ENCODE assay signal across 1 cellular context in the genomic region with DNA sequence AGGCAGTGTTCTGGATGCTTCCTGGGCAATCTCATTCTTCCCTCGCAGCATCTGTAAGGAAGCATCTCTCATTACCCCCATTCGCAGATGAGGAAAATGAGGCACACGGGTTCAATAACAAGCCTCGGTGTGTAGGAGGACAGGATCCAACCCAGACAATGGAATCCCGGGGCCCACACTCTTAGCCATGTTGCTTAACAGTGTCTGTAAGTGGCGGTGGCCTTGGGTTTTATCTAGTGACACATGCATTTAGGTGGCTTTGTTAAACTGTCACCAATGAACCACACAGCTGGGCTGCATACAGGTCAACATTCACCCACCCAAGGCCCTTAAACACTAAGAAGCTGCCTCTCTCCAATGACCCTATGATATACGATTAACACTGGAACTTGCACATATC.
TF ChIP-seq lines count a peak whose summit lies in the region.

No MANE protein-coding gene starts in this region.

TF ChIP-seq in HepG2, 621 proteins besides CTCF, POLR2A, EP300 and RAD21 (continued from another document and continues in another):
- TF ChIP-seq, protein P1, sequence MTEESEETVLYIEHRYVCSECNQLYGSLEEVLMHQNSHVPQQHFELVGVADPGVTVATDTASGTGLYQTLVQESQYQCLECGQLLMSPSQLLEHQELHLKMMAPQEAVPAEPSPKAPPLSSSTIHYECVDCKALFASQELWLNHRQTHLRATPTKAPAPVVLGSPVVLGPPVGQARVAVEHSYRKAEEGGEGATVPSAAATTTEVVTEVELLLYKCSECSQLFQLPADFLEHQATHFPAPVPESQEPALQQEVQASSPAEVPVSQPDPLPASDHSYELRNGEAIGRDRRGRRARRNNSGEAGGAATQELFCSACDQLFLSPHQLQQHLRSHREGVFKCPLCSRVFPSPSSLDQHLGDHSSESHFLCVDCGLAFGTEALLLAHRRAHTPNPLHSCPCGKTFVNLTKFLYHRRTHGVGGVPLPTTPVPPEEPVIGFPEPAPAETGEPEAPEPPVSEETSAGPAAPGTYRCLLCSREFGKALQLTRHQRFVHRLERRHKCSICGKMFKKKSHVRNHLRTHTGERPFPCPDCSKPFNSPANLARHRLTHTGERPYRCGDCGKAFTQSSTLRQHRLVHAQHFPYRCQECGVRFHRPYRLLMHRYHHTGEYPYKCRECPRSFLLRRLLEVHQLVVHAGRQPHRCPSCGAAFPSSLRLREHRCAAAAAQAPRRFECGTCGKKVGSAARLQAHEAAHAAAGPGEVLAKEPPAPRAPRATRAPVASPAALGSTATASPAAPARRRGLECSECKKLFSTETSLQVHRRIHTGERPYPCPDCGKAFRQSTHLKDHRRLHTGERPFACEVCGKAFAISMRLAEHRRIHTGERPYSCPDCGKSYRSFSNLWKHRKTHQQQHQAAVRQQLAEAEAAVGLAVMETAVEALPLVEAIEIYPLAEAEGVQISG (CRISPR knock-in tag; IDR thresholded peaks at IDR 0.05) = no peak
- TF ChIP-seq, protein P2, sequence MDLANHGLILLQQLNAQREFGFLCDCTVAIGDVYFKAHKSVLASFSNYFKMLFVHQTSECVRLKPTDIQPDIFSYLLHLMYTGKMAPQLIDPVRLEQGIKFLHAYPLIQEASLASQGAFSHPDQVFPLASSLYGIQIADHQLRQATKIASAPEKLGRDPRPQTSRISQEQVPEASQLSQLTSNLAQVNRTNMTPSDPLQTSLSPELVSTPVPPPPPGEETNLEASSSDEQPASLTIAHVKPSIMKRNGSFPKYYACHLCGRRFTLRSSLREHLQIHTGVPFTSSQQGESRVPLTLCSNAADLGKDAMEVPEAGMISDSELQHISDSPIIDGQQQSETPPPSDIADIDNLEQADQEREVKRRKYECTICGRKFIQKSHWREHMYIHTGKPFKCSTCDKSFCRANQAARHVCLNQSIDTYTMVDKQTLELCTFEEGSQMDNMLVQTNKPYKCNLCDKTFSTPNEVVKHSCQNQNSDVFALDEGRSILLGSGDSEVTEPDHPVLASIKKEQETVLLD (CRISPR knock-in tag; IDR thresholded peaks at IDR 0.05; ENCODE audit: low read depth) = no peak
- TF ChIP-seq HMG20A (CRISPR knock-in tag; IDR thresholded peaks at IDR 0.05; ENCODE audit: borderline replicate concordance) (peak; percentile 85; the same call in 1 of the 2 replicates), HOXA3 (CRISPR knock-in tag; IDR thresholded peaks at IDR 0.05) (peak; percentile 73; the same call in 1 of the 2 replicates), NCOA5 (CRISPR knock-in tag; IDR thresholded peaks at IDR 0.05) (no peak), KLF9 (CRISPR knock-in tag; IDR thresholded peaks at IDR 0.05; ENCODE audit: low read depth) (no peak), ZNF781 (CRISPR knock-in tag; IDR thresholded peaks at IDR 0.05; ENCODE audit: borderline replicate concordance, not compliant biosample characterization) (no peak), PPARG (CRISPR knock-in tag; conservative IDR thresholded peaks at IDR 0.05) (peak; percentile 46; the same call in 1 of the 2 replicates), ZNF724P (CRISPR knock-in tag; IDR thresholded peaks at IDR 0.05; ENCODE audit: borderline replicate concordance) (no peak), RXRA (CRISPR knock-in tag; IDR thresholded peaks at IDR 0.05) (peak; percentile 77; the same call in 1 of the 2 replicates), PAX8 (CRISPR knock-in tag; IDR thresholded peaks at IDR 0.05; ENCODE audit: borderline replicate concordance) (no peak), ZNF343 (CRISPR knock-in tag; IDR thresholded peaks at IDR 0.05) (no peak), TRIM24 (CRISPR knock-in tag; IDR thresholded peaks at IDR 0.05) (no peak), TCF7 (IDR thresholded peaks at IDR 0.05; ENCODE audit: low read depth) (no peak)
- TF ChIP-seq, protein P3, sequence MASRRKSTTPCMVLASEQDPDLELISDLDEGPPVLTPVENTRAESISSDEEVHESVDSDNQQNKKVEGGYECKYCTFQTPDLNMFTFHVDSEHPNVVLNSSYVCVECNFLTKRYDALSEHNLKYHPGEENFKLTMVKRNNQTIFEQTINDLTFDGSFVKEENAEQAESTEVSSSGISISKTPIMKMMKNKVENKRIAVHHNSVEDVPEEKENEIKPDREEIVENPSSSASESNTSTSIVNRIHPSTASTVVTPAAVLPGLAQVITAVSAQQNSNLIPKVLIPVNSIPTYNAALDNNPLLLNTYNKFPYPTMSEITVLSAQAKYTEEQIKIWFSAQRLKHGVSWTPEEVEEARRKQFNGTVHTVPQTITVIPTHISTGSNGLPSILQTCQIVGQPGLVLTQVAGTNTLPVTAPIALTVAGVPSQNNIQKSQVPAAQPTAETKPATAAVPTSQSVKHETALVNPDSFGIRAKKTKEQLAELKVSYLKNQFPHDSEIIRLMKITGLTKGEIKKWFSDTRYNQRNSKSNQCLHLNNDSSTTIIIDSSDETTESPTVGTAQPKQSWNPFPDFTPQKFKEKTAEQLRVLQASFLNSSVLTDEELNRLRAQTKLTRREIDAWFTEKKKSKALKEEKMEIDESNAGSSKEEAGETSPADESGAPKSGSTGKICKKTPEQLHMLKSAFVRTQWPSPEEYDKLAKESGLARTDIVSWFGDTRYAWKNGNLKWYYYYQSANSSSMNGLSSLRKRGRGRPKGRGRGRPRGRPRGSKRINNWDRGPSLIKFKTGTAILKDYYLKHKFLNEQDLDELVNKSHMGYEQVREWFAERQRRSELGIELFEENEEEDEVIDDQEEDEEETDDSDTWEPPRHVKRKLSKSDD (CRISPR knock-in tag; IDR thresholded peaks at IDR 0.05; ENCODE audit: low read depth) = 0 out of 2 replicates have a peak, but pooled peaks have one; percentile 27
- TF ChIP-seq, protein P4, sequence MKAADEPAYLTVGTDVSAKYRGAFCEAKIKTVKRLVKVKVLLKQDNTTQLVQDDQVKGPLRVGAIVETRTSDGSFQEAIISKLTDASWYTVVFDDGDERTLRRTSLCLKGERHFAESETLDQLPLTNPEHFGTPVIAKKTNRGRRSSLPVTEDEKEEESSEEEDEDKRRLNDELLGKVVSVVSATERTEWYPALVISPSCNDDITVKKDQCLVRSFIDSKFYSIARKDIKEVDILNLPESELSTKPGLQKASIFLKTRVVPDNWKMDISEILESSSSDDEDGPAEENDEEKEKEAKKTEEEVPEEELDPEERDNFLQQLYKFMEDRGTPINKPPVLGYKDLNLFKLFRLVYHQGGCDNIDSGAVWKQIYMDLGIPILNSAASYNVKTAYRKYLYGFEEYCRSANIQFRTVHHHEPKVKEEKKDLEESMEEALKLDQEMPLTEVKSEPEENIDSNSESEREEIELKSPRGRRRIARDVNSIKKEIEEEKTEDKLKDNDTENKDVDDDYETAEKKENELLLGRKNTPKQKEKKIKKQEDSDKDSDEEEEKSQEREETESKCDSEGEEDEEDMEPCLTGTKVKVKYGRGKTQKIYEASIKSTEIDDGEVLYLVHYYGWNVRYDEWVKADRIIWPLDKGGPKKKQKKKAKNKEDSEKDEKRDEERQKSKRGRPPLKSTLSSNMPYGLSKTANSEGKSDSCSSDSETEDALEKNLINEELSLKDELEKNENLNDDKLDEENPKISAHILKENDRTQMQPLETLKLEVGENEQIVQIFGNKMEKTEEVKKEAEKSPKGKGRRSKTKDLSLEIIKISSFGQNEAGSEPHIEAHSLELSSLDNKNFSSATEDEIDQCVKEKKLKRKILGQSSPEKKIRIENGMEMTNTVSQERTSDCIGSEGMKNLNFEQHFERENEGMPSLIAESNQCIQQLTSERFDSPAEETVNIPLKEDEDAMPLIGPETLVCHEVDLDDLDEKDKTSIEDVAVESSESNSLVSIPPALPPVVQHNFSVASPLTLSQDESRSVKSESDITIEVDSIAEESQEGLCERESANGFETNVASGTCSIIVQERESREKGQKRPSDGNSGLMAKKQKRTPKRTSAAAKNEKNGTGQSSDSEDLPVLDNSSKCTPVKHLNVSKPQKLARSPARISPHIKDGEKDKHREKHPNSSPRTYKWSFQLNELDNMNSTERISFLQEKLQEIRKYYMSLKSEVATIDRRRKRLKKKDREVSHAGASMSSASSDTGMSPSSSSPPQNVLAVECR (CRISPR knock-in tag; IDR thresholded peaks at IDR 0.05; ENCODE audit: borderline replicate concordance) = peak; percentile 53; the same call in 1 of the 2 replicates
- TF ChIP-seq, protein P5, sequence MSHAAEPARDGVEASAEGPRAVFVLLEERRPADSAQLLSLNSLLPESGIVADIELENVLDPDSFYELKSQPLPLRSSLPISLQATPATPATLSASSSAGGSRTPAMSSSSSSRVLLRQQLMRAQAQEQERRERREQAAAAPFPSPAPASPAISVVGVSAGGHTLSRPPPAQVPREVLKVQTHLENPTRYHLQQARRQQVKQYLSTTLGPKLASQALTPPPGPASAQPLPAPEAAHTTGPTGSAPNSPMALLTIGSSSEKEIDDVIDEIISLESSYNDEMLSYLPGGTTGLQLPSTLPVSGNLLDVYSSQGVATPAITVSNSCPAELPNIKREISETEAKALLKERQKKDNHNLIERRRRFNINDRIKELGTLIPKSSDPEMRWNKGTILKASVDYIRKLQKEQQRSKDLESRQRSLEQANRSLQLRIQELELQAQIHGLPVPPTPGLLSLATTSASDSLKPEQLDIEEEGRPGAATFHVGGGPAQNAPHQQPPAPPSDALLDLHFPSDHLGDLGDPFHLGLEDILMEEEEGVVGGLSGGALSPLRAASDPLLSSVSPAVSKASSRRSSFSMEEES (CRISPR knock-in tag; IDR thresholded peaks at IDR 0.05) = peak; percentile 33; the same call in 1 of the 2 replicates
- TF ChIP-seq, protein P6, sequence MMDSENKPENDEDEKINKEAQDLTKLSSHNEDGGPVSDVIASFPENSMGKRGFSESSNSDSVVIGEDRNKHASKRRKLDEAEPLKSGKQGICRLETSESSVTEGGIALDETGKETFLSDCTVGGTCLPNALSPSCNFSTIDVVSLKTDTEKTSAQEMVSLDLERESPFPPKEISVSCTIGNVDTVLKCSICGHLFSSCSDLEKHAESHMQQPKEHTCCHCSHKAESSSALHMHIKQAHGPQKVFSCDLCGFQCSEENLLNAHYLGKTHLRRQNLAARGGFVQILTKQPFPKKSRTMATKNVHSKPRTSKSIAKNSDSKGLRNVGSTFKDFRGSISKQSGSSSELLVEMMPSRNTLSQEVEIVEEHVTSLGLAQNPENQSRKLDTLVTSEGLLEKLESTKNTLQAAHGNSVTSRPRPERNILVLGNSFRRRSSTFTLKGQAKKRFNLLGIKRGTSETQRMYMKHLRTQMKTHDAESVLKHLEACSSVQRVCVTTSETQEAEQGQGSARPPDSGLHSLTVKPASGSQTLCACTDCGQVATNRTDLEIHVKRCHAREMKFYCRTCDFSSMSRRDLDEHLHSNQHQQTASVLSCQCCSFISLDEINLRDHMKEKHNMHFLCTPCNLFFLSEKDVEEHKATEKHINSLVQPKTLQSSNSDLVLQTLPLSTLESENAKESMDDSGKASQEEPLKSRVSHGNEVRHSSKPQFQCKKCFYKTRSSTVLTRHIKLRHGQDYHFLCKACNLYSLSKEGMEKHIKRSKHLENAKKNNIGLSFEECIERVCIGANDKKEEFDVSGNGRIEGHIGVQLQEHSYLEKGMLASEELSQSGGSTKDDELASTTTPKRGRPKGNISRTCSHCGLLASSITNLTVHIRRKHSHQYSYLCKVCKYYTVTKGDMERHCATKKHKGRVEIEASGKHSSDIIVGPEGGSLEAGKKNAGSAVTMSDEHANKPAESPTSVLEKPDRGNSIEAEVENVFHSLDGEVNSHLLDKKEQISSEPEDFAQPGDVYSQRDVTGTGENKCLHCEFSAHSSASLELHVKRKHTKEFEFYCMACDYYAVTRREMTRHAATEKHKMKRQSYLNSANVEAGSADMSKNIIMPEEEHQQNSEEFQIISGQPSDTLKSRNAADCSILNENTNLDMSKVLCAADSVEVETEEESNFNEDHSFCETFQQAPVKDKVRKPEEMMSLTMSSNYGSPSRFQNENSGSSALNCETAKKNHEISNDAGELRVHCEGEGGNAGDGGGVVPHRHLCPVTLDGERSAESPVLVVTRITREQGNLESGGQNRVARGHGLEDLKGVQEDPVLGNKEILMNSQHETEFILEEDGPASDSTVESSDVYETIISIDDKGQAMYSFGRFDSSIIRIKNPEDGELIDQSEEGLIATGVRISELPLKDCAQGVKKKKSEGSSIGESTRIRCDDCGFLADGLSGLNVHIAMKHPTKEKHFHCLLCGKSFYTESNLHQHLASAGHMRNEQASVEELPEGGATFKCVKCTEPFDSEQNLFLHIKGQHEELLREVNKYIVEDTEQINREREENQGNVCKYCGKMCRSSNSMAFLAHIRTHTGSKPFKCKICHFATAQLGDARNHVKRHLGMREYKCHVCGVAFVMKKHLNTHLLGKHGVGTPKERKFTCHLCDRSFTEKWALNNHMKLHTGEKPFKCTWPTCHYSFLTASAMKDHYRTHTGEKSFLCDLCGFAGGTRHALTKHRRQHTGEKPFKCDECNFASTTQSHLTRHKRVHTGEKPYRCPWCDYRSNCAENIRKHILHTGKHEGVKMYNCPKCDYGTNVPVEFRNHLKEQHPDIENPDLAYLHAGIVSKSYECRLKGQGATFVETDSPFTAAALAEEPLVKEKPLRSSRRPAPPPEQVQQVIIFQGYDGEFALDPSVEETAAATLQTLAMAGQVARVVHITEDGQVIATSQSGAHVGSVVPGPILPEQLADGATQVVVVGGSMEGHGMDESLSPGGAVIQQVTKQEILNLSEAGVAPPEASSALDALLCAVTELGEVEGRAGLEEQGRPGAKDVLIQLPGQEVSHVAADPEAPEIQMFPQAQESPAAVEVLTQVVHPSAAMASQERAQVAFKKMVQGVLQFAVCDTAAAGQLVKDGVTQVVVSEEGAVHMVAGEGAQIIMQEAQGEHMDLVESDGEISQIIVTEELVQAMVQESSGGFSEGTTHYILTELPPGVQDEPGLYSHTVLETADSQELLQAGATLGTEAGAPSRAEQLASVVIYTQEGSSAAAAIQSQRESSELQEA (CRISPR knock-in tag; IDR thresholded peaks at IDR 0.05; ENCODE audit: not compliant biosample characterization) = no peak
- TF ChIP-seq, protein P7, sequence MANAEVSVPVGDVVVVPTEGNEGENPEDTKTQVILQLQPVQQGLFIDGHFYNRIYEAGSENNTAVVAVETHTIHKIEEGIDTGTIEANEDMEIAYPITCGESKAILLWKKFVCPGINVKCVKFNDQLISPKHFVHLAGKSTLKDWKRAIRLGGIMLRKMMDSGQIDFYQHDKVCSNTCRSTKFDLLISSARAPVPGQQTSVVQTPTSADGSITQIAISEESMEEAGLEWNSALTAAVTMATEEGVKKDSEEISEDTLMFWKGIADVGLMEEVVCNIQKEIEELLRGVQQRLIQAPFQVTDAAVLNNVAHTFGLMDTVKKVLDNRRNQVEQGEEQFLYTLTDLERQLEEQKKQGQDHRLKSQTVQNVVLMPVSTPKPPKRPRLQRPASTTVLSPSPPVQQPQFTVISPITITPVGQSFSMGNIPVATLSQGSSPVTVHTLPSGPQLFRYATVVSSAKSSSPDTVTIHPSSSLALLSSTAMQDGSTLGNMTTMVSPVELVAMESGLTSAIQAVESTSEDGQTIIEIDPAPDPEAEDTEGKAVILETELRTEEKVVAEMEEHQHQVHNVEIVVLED (CRISPR knock-in tag; IDR thresholded peaks at IDR 0.05; ENCODE audit: borderline replicate concordance) = no peak
- TF ChIP-seq, protein P8, sequence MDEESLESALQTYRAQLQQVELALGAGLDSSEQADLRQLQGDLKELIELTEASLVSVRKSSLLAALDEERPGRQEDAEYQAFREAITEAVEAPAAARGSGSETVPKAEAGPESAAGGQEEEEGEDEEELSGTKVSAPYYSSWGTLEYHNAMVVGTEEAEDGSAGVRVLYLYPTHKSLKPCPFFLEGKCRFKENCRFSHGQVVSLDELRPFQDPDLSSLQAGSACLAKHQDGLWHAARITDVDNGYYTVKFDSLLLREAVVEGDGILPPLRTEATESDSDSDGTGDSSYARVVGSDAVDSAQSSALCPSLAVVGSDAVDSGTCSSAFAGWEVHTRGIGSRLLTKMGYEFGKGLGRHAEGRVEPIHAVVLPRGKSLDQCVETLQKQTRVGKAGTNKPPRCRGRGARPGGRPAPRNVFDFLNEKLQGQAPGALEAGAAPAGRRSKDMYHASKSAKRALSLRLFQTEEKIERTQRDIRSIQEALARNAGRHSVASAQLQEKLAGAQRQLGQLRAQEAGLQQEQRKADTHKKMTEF (CRISPR knock-in tag; IDR thresholded peaks at IDR 0.05) = peak; percentile 74
